ENCODE assay signal across 24 cellular contexts in the genomic region with DNA sequence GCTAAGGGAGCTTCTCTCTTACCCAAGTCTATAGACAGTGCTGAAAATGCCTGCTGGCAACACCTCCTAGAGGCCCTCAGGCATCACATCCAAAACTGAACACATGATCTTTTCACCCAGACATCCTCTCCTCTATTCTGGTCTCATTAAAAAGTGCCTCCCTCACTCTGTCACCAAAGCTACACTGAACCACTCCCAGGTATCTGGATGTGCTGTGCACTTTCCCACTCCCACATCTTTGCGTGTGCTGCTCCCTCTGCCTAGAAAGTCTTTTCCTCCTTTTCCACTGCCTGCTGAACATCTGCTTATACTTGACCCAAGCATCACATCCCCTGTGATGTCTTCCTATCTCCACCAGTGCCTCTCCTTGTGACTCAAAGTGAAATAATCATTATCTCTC. TPM values are rescaled to one million over a fixed set of nuclear protein-coding genes. Genes with fewer than 3 reads are reported as not detected.
"Had no signal": no experiment of that assay in that cellular context is flagged by ENCODE, and none has a peak within 500 bp of the region (broad histone marks: within the 10 kb centered on the region; RNA-seq: fewer than 3 reads in every experiment).

No MANE protein-coding gene starts in this region.

- H3K4me1 ChIP-seq: Peyer's patch had no signal

- H3K36me3 ChIP-seq: Peyer's patch, SJCRH30 had no signal

- H3K27me3 ChIP-seq: MG63, Peyer's patch, SJCRH30 had no signal

- H3K9me3 ChIP-seq: MG63, Peyer's patch, SJCRH30 had no signal

- H3K27ac ChIP-seq: HL-60, Peyer's patch, SJCRH30 had no signal

- DNase-seq: Karpas-422, KG1, MG63, NCI-H1092, NCI-H1105 treated with DMSO at 0.1 percent for 48 hours, NCI-H1417 treated with DMSO at 0.1 percent for 48 hours, NCI-H146, NCI-H1694 treated with DMSO at 0.1 percent for 48 hours, NCI-H1930, NCI-H2081, NCI-H2107, NCI-H2227 treated with DMSO at 0.1 percent for 48 hours, NCI-H524, NCI-H526 treated with DMSO at 0.1 percent for 48 hours, NCI-H748 treated with DMSO at 0.1 percent for 48 hours, PC-3, Peyer's patch, SHP77 treated with DMSO at 0.1 percent for 48 hours, SJCRH30 had no signal

- H3K4me3 ChIP-seq: MG63, Peyer's patch, SJCRH30 had no signal

- ATAC-seq: PC-3, Right ventricle myocardium inferior, SK-N-SH treated with all-trans-retinoic acid at 6 μM for 48 hours had no signal

RNA-seq across cellular contexts. Expression of a gene that starts 26.1 kb away (rescaled TPM):
- total RNA-seq: NCI-H460, Right ventricle myocardium inferior, RPMI7951 had no signal
